Comparison of ENCODE assay signal across 9 cellular contexts in genomic region chr19:29528350-29528945, GRCh38. TPM values are rescaled to one million over a fixed set of nuclear protein-coding genes. Genes with fewer than 3 reads are reported as not detected.
DNase-seq lines count a peak whose midpoint lies in the region; ATAC-seq and TF ChIP-seq lines count a peak whose summit lies in the region.
"Had no signal": no experiment of that assay in that cellular context is flagged by ENCODE, and none has a peak within 500 bp of the region (broad histone marks: within the 10 kb centered on the region; RNA-seq: fewer than 3 reads in every experiment).

No MANE protein-coding gene starts in this region.

- peak overlapping the region; percentile 80 for H3K4me2 ChIP-seq in PC-3 (ENCODE audit: low read length)

- H3K27me3 ChIP-seq in PC-3 (ENCODE audit: low read length) = peaks cover 36% of the 10 kb centered on the region

- no TSS peak for BruUV-seq in PC-3 (replicated peaks; lab: Mats Ljungman, UMichigan)

- POLR2A ChIA-PET in PC-3 (lab: Charles Lee; ENCODE audit: unreplicated experiment) = interaction anchor here (0.6 kb wide), 1 partner anchor 78 kb away, joined by 4 read pairs; the partner anchor contains the start of gene POP4

- H3K36me3 ChIP-seq in PC-3 (ENCODE audit: low read depth, low read length) = no peaks in the 10 kb centered on the region

- H2AFZ ChIP-seq in PC-3 (ENCODE audit: low read length) = peak overlapping the region; percentile 61; the same call in 1 of the 2 replicates

- DNase-seq in GM12864 (ENCODE audit: low read depth) (no peak), PC-3 (peak; percentile 63), head of caudate nucleus (peak; percentile 65 to 93 (median 85)), pons (ENCODE audit: low spot score) (peak; percentile 74), type B pancreatic cell (ENCODE audit: extremely low spot score, unreplicated experiment) (peak; percentile 87), HT-29 (ENCODE audit: low spot score) (no peak)
- peak; percentile 73 for DNase-seq in activated naive CD4-positive, alpha-beta T cell treated with anti-CD3 and anti-CD28 coated beads, Interleukin-2, amount 10 ng/mL, durations not matched to agents 7 days and 5 days

- H3F3A ChIP-seq in PC-3 (ENCODE audit: low read length, unreplicated experiment) = no peaks in the 10 kb centered on the region

- H3K27me3 Mint-ChIP-seq in activated naive CD4-positive, alpha-beta T cell treated with anti-CD3 and anti-CD28 coated beads, Interleukin-2, amount 10 ng/mL, durations not matched to agents 7 days and 5 days = peaks cover 99% of the 10 kb centered on the region
- peaks cover 79% of the 10 kb centered on the region for H3K27me3 Mint-ChIP-seq in type B pancreatic cell

- H3K4me3 Mint-ChIP-seq in activated naive CD4-positive, alpha-beta T cell treated with anti-CD3 and anti-CD28 coated beads, Interleukin-2, amount 10 ng/mL, durations not matched to agents 7 days and 5 days = peak overlapping the region; percentile 51
- peak overlapping the region; percentile 81 for H3K4me3 Mint-ChIP-seq in type B pancreatic cell

- no peaks in the 10 kb centered on the region for H3K9me2 ChIP-seq in PC-3 (replicated peaks; ENCODE audit: low read length)

- TF ChIP-seq CTCF in GM12864 (IDR thresholded peaks at IDR 0.05; ENCODE audit: low read depth, low read length, missing control alignments) (peak; percentile 74), PC-3 (conservative IDR thresholded peaks at IDR 0.05; ENCODE audit: low read depth, low read length) (peak; percentile 79), type B pancreatic cell (conservative IDR thresholded peaks at IDR 0.05) (peak; percentile 91)

- H4K20me1 ChIP-seq in PC-3 (ENCODE audit: low read length) = no peaks in the 10 kb centered on the region

- H3K27ac ChIP-seq in PC-3 (ENCODE audit: low read length) = no peak overlapping the region

- H3K4me3 ChIP-seq in GM12864 (ENCODE audit: low read depth, low read length) (no peak overlapping the region; the same call in 1 of the 2 replicates), PC-3 (ENCODE audit: low read length) (peak overlapping the region; percentile 54)

- intact Hi-C loops in PC-3 (cut with micrococcal nuclease) (loop anchor here (5.0 kb wide), 1 partner anchor 61 kb away; no protein-coding TSS in a partner anchor), head of caudate nucleus (cut with DNase I) (loop anchor here (5.0 kb wide), 1 partner anchor 61 kb away; no protein-coding TSS in a partner anchor)

- H3K9me3 ChIP-seq in PC-3 (ENCODE audit: low read length) = no peaks in the 10 kb centered on the region

- CTCF ChIA-PET in PC-3 (lab: Charles Lee) = interaction anchor here (0.9 kb wide), 1 partner anchor 61 kb away, joined by 7 read pairs; no protein-coding TSS in a partner anchor
- CTCF ChIA-PET in activated naive CD4-positive, alpha-beta T cell treated with anti-CD3 and anti-CD28 coated beads, Interleukin-2, amount 10 ng/mL, durations not matched to agents 7 days and 5 days (lab: Charles Lee) = interaction anchor here (0.9 to 1.2 kb wide), 3 partner anchors 59 to 70 kb away, joined by 3 to 4 read pairs (median 3); no protein-coding TSS in a partner anchor

- H3K36me3 Mint-ChIP-seq in activated naive CD4-positive, alpha-beta T cell treated with anti-CD3 and anti-CD28 coated beads, Interleukin-2, amount 10 ng/mL, durations not matched to agents 7 days and 5 days = no peaks in the 10 kb centered on the region
- no peaks in the 10 kb centered on the region for H3K36me3 Mint-ChIP-seq in type B pancreatic cell

- H3K79me2 ChIP-seq in PC-3 (ENCODE audit: low read length) = no peaks in the 10 kb centered on the region

- no peaks in the 10 kb centered on the region for H3K4me1 ChIP-seq in PC-3 (ENCODE audit: insufficient read depth, low read length)

- no peak overlapping the region for H3K27ac Mint-ChIP-seq in activated naive CD4-positive, alpha-beta T cell treated with anti-CD3 and anti-CD28 coated beads, Interleukin-2, amount 10 ng/mL, durations not matched to agents 7 days and 5 days
- no peak overlapping the region for H3K27ac Mint-ChIP-seq in type B pancreatic cell

- H3K4me1 Mint-ChIP-seq in activated naive CD4-positive, alpha-beta T cell treated with anti-CD3 and anti-CD28 coated beads, Interleukin-2, amount 10 ng/mL, durations not matched to agents 7 days and 5 days = peaks cover 26% of the 10 kb centered on the region
- no peaks in the 10 kb centered on the region for H3K4me1 Mint-ChIP-seq in type B pancreatic cell (ENCODE audit: unreplicated experiment)

- ATAC-seq in HG03066 (IDR thresholded peaks at IDR 0.05; ENCODE audit: low read depth, unreplicated experiment) (peak; percentile 72), PC-3 (peak; percentile 89)

- H3K9ac ChIP-seq in PC-3 (ENCODE audit: low read length) = no peak overlapping the region

- H3K9me3 Mint-ChIP-seq in activated naive CD4-positive, alpha-beta T cell treated with anti-CD3 and anti-CD28 coated beads, Interleukin-2, amount 10 ng/mL, durations not matched to agents 7 days and 5 days = no peaks in the 10 kb centered on the region
- no peaks in the 10 kb centered on the region for H3K9me3 Mint-ChIP-seq in type B pancreatic cell

RNA-seq across cellular contexts. Expression of gene VSTM2B, which starts 2.7 kb away (rescaled TPM):
- total RNA-seq in PC-3 (2014; rRNA removed) = not detected in 2 replicates
- total RNA-seq in type B pancreatic cell (ENCODE audit: low replicate concordance) = 0.68 TPM in 1 of 2 replicates, not detected in the other
- total RNA-seq in HT-29 (2014; rRNA removed; shearing (Covaris generic)) = not detected in 2 replicates
- total RNA-seq: mononuclear cell had no signal

Comparison
In these comparisons a context has a peak if more than half of its experiments do, and no peak if none do; other contexts are left out.
1. DNase-seq: peak in PC-3 (single experiment), activated naive CD4-positive, alpha-beta T cell treated with anti-CD3 and anti-CD28 coated beads, Interleukin-2, amount 10 ng/mL, durations not matched to agents 7 days and 5 days (single experiment), head of caudate nucleus (42 of 42), pons (single experiment) and type B pancreatic cell (single experiment); none in GM12864 (single experiment) and HT-29 (single experiment).
2. Peak in every context shown above with its lines, with median percentiles within 50 percentile points of each other: CTCF ChIP-seq.